ENCODE assay signal across 8 cellular contexts in genomic region chr9:72526901-72527800, GRCh38. TPM values are rescaled to one million over a fixed set of nuclear protein-coding genes. Genes with fewer than 3 reads are reported as not detected.
DNase-seq lines count a peak whose midpoint lies in the region; ATAC-seq, FAIRE-seq and TF ChIP-seq lines count a peak whose summit lies in the region.

No MANE protein-coding gene starts in this region.

- 28 to 34% methylated on average over 19 of the region's 19 CpGs for WGBS in heart right ventricle, 2 donors

- H3K36me3 Mint-ChIP-seq in activated naive CD8-positive, alpha-beta T cell treated with anti-CD3 and anti-CD28 coated beads for 36 hours, result peaks cover 2% of the 10 kb centered on the region
- H3K36me3 Mint-ChIP-seq in progenitor cell of endocrine pancreas (ENCODE audit: insufficient read depth), result no peaks in the 10 kb centered on the region
- no peaks in the 10 kb centered on the region for H3K36me3 Mint-ChIP-seq in type B pancreatic cell

- DNase-seq in AG08395 (ENCODE audit: low spot score), result peak; percentile 93
- DNase-seq in RCC 7860 (ENCODE audit: low spot score), result peak; percentile 98
- peak; percentile 82 for DNase-seq in activated naive CD8-positive, alpha-beta T cell treated with anti-CD3 and anti-CD28 coated beads for 36 hours
- DNase-seq in heart right ventricle, result peak; percentile 61 to 63
- no peak for DNase-seq in progenitor cell of endocrine pancreas (ENCODE audit: low spot score, unreplicated experiment)
- no peak for DNase-seq in type B pancreatic cell (ENCODE audit: extremely low spot score, unreplicated experiment)

- H3K27me3 Mint-ChIP-seq in activated naive CD8-positive, alpha-beta T cell treated with anti-CD3 and anti-CD28 coated beads for 36 hours, result no peaks in the 10 kb centered on the region
- H3K27me3 Mint-ChIP-seq in progenitor cell of endocrine pancreas, result no peaks in the 10 kb centered on the region
- H3K27me3 Mint-ChIP-seq in type B pancreatic cell, result no peaks in the 10 kb centered on the region

- intact Hi-C loops in heart right ventricle (cut with DNase I), result loop anchor here in 5 of 10 donors (5.0 to 10.0 kb wide), 4 partner anchors 40 to 162 kb away; partner anchors contain the start of gene ZFAND5 (in 2 of the 5)

- ATAC-seq in GM18867 (IDR thresholded peaks at IDR 0.05; ENCODE audit: unreplicated experiment) (peak; percentile 81), HG03064 (IDR thresholded peaks at IDR 0.05; ENCODE audit: low read depth, unreplicated experiment) (peak; percentile 67), heart right ventricle (peak; percentile 83 to 97 (median 92))

- H3K27me3 ChIP-seq in heart right ventricle, result no peaks in the 10 kb centered on the region

- no peaks in the 10 kb centered on the region for H3K36me3 ChIP-seq in heart right ventricle

- peaks cover 4% of the 10 kb centered on the region for H3K9me3 Mint-ChIP-seq in activated naive CD8-positive, alpha-beta T cell treated with anti-CD3 and anti-CD28 coated beads for 36 hours
- no peaks in the 10 kb centered on the region for H3K9me3 Mint-ChIP-seq in progenitor cell of endocrine pancreas (ENCODE audit: low read depth)
- no peaks in the 10 kb centered on the region for H3K9me3 Mint-ChIP-seq in type B pancreatic cell

- peaks cover 44% of the 10 kb centered on the region for H3K4me1 Mint-ChIP-seq in activated naive CD8-positive, alpha-beta T cell treated with anti-CD3 and anti-CD28 coated beads for 36 hours
- H3K4me1 Mint-ChIP-seq in progenitor cell of endocrine pancreas (ENCODE audit: low read depth), result peaks cover 22% of the 10 kb centered on the region
- peaks cover 20% of the 10 kb centered on the region for H3K4me1 Mint-ChIP-seq in type B pancreatic cell (ENCODE audit: unreplicated experiment)

- H3K27ac ChIP-seq in heart right ventricle, result peak overlapping the region in 7 of 10 donors; percentile 6 to 80 (median 67)

- H3K4me1 ChIP-seq in heart right ventricle, result peaks cover 0 to 36% (median 18%) of the 10 kb centered on the region in 9 donors

- peak; percentile 92 for FAIRE-seq in RCC 7860 (lab: Jason Lieb, UNC)

- H3K27ac Mint-ChIP-seq in activated naive CD8-positive, alpha-beta T cell treated with anti-CD3 and anti-CD28 coated beads for 36 hours, result peak overlapping the region; percentile 97
- H3K27ac Mint-ChIP-seq in progenitor cell of endocrine pancreas, result peak overlapping the region; percentile 88
- H3K27ac Mint-ChIP-seq in type B pancreatic cell, result peak overlapping the region; percentile 92

- TF ChIP-seq CTCF in heart right ventricle (IDR thresholded peaks at IDR 0.05), result peak in 1 of 9 donors; percentile 9
- no peak for TF ChIP-seq CTCF in progenitor cell of endocrine pancreas (IDR thresholded peaks at IDR 0.05; ENCODE audit: unreplicated experiment)
- TF ChIP-seq CTCF in type B pancreatic cell (conservative IDR thresholded peaks at IDR 0.05), result no peak

- H3K9me3 ChIP-seq in heart right ventricle, result peaks cover 0 to 17% (median 0%) of the 10 kb centered on the region in 11 donors

- H3K4me3 Mint-ChIP-seq in activated naive CD8-positive, alpha-beta T cell treated with anti-CD3 and anti-CD28 coated beads for 36 hours, result peak overlapping the region; percentile 82
- peak overlapping the region; percentile 43 for H3K4me3 Mint-ChIP-seq in progenitor cell of endocrine pancreas (ENCODE audit: low read depth)
- peak overlapping the region; percentile 77 for H3K4me3 Mint-ChIP-seq in type B pancreatic cell

- peak overlapping the region in 9 of 10 donors; percentile 11 to 40 (median 27) for H3K4me3 ChIP-seq in heart right ventricle

RNA-seq across cellular contexts. Expression of gene TMC1, which starts 5.7 kb away (rescaled TPM):
- not detected for total RNA-seq in activated naive CD8-positive, alpha-beta T cell treated with anti-CD3 and anti-CD28 coated beads for 36 hours
- total RNA-seq in heart right ventricle (under 1 TPM in 5 of 10 donors, not detected in 5; 0.23 to 0.67 (median 0.44) TPM), progenitor cell of endocrine pancreas (not detected in 2 replicates), type B pancreatic cell (ENCODE audit: low replicate concordance) (not detected in 2 replicates)
- under 1 TPM in 1 of 2 donors, not detected in 1; 0.01 TPM for polyA plus RNA-seq in heart right ventricle

Comparison
In these comparisons a context has a peak if more than half of its experiments do, and no peak if none do; other contexts are left out.
1. DNase-seq: peak in AG08395 (single experiment), RCC 7860 (single experiment), activated naive CD8-positive, alpha-beta T cell treated with anti-CD3 and anti-CD28 coated beads for 36 hours (single experiment) and heart right ventricle (2 of 2); none in progenitor cell of endocrine pancreas (single experiment) and type B pancreatic cell (single experiment).
2. Peak in every context shown above with its lines, with median percentiles within 50 percentile points of each other: ATAC-seq, H3K27ac Mint-ChIP-seq and H3K4me3 Mint-ChIP-seq.